In the genomic region with DNA sequence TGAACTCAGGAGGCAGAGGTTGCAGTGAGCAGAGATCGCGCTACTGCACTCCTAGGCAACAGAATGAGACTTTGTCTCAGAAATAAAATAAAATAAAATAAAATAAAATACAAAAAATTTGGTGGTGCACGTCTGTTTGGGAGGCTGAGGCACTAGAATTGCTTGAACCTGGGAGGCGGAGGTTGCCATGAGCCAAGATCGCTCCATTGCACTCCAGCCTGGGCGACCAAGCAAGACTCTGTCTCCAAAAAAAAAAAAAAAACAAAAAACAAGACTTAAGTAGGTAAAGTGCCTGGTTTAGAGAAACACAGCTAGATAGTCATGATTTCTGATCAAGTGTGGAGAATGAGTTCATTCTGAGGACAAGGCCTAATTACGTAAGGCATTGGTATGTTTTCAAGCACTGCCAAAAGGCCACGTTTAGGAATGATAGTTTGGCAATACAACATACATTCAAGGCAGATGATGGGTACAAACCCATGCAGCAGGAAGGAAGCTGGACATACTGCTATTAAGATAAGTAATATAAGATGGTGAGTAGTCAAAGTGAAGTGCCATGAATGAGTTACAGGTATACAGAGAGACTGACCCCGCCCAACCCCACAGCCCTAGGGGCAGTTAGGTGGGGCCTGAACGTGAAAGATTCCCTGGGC, we compare ENCODE assay signal across 17 cellular contexts. TPM values are rescaled to one million over a fixed set of nuclear protein-coding genes. Genes with fewer than 3 reads are reported as not detected.
DNase-seq lines count a peak whose midpoint lies in the region; ATAC-seq and TF ChIP-seq lines count a peak whose summit lies in the region.
"Had no signal": no experiment of that assay in that cellular context is flagged by ENCODE, and none has a peak within 500 bp of the region (broad histone marks: within the 10 kb centered on the region; RNA-seq: fewer than 3 reads in every experiment).

No MANE protein-coding gene starts in this region.

- H3K36me3 Mint-ChIP-seq in T-cell = no peaks in the 10 kb centered on the region

- TF ChIP-seq POLR2A in NB4 (IDR thresholded peaks at IDR 0.05; ENCODE audit: extremely low read depth, insufficient read length) = no peak

- no peak overlapping the region for H3K27ac ChIP-seq in osteoblast (ENCODE audit: low read depth, low read length)
- H3K27ac ChIP-seq: cardiac muscle cell, hepatocyte, left lung, tibial artery had no signal

- H3K4me1 ChIP-seq in osteoblast (ENCODE audit: insufficient read depth, low read length) = peaks cover 26% of the 10 kb centered on the region

- no peaks in the 10 kb centered on the region for H4K20me1 ChIP-seq in osteoblast (ENCODE audit: insufficient read depth, low read length)

- ATAC-seq in HG03439 (IDR thresholded peaks at IDR 0.05; ENCODE audit: unreplicated experiment) = no peak
- no peak for ATAC-seq in T-cell (replicated peaks in 1 of 4)
- no peak for ATAC-seq in HG03520 (IDR thresholded peaks at IDR 0.05; ENCODE audit: unreplicated experiment)
- ATAC-seq: left lung had no signal

- in situ Hi-C loops in Caki2 (cut with HindIII; ENCODE audit: low pct_unique_long_range_greater_than_20kb, low sequenced_read_pairs) = no loop called here

- H3K4me1 Mint-ChIP-seq in T-cell = peaks cover 8% of the 10 kb centered on the region in 3 donors

- POLR2A ChIA-PET in T-cell (lab: Charles Lee) = no interaction called here

- CTCF ChIA-PET in T-cell (lab: Charles Lee) = interaction anchor here (0.6 kb wide), 4 partner anchors 8 to 338 kb away, joined by 3 to 6 read pairs (median 4); no protein-coding TSS in a partner anchor

- no peaks in the 10 kb centered on the region for H3K27me3 ChIP-seq in osteoblast (ENCODE audit: insufficient read depth, low read length)
- H3K27me3 ChIP-seq: cardiac muscle cell, hepatocyte, left lung, tibial artery had no signal

- DNase-seq in Caki2 (ENCODE audit: low read depth) (peak; percentile 55), NB4 (ENCODE audit: low read depth) (peak; percentile 18), epithelial cell of proximal tubule (ENCODE audit: low read depth) (peak; percentile 93), osteoblast (ENCODE audit: insufficient read length, low spot score, missing footprints) (no peak), T-cell (no peak), Kasumi-1 (lab: John Stamatoyannopoulos, UW) (no peak)
- DNase-seq: activated gamma-delta T cell; CD4-positive, alpha-beta memory T cell; effector memory CD4-positive, alpha-beta T cell; Right ventricle myocardium superior; stimulated activated CD4-positive, alpha-beta T cell treated with anti-CD3 and anti-CD28 coated beads, Interleukin-2, amount 100 ng/mL, for 24 hours; tibial artery had no signal

- H2AFZ ChIP-seq in osteoblast (ENCODE audit: low read length) = no peak overlapping the region
- H2AFZ ChIP-seq: hepatocyte had no signal

- H3K4me3 ChIP-seq in NB4 (ENCODE audit: low read depth, low read length) (no peak overlapping the region), epithelial cell of proximal tubule (ENCODE audit: low read depth, low read length) (no peak overlapping the region), osteoblast (ENCODE audit: insufficient read depth, low read length) (no peak overlapping the region)
- H3K4me3 ChIP-seq: cardiac muscle cell, hepatocyte, left lung, tibial artery had no signal

- TF ChIP-seq CTCF in NB4 (IDR thresholded peaks at IDR 0.05; ENCODE audit: low read depth, low read length) (no peak), epithelial cell of proximal tubule (conservative IDR thresholded peaks at IDR 0.05; ENCODE audit: low read depth, low read length) (no peak), osteoblast (IDR thresholded peaks at IDR 0.05; ENCODE audit: extremely low read depth, low read depth, low read length) (no peak)

- no peaks in the 10 kb centered on the region for H3K9me3 Mint-ChIP-seq in T-cell

- H3K27ac Mint-ChIP-seq in T-cell = no peak overlapping the region
- H3K27ac Mint-ChIP-seq: CD4-positive, alpha-beta memory T cell had no signal

- H3K4me3 Mint-ChIP-seq in T-cell = no peak overlapping the region
- H3K4me3 Mint-ChIP-seq: CD4-positive, alpha-beta memory T cell had no signal

- no peaks in the 10 kb centered on the region for H3K36me3 ChIP-seq in osteoblast (ENCODE audit: insufficient read depth, low read length)
- H3K36me3 ChIP-seq: cardiac muscle cell, left lung, tibial artery had no signal

- peaks cover 2% of the 10 kb centered on the region for H3K79me2 ChIP-seq in osteoblast (ENCODE audit: insufficient read depth, low read length)
- H3K79me2 ChIP-seq: hepatocyte had no signal

- no peaks in the 10 kb centered on the region for H3K27me3 Mint-ChIP-seq in T-cell

- no peaks in the 10 kb centered on the region for H3K9me3 ChIP-seq in osteoblast (ENCODE audit: low read depth, low read length)
- H3K9me3 ChIP-seq: left lung, tibial artery had no signal

- H3K4me2 ChIP-seq in osteoblast (ENCODE audit: insufficient read depth, low read length) = peak overlapping the region; percentile 41
- H3K4me2 ChIP-seq: hepatocyte had no signal

RNA-seq across cellular contexts. Expression of a gene that starts 4.8 kb away (rescaled TPM):
- 13.2 and 25.0 TPM in 2 replicates for total RNA-seq in Caki2 (2014; rRNA removed; shearing (Covaris generic); ENCODE audit: low replicate concordance)
- total RNA-seq in epithelial cell of proximal tubule (84.0 and 104 TPM in 2 replicates), osteoblast (15.6 and 25.3 TPM in 2 replicates), T-cell (10 to 100 TPM; 13.9 to 26.5 (median 16.0) TPM)

RNA-seq across cellular contexts. Expression of a gene that starts 7.2 kb away (rescaled TPM):
- total RNA-seq in Caki2 (2014; rRNA removed; shearing (Covaris generic); ENCODE audit: low replicate concordance) = 107 and 140 TPM in 2 replicates
- total RNA-seq in epithelial cell of proximal tubule = 58.1 and 143 TPM in 2 replicates
- 19.5 and 45.7 TPM in 2 replicates for total RNA-seq in osteoblast
- total RNA-seq in T-cell = 100 to 1,000 TPM; 165 to 218 (median 191) TPM

Comparison
In these comparisons a context has a peak if more than half of its experiments do, and no peak if none do; other contexts are left out.
1. DNase-seq: peak in Caki2 (single experiment), NB4 (single experiment) and epithelial cell of proximal tubule (single experiment); none in osteoblast (single experiment), T-cell (0 of 34) and Kasumi-1 (0 of 2).